Comparison of ENCODE assay signal across 9 cellular contexts in the genomic region with DNA sequence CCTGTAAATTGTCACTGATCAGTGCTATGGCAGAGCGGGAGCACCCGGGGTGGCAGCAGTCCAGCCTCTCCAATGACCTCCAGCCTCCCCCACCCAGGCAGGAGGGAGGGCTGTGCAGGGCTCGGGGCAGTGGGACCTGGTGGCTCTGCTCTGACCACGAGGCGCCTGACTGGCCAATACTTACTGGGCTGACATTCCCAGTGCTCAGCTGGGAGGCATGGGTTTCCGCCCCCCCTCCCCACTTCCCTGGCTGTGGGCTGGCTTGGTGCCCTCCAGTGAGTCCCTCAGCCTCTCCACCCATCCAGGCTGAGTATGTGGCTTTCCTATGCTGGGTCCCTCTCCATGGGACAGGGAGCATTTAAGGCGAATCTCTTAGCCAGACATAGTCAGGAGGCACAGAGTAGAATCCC. TPM values are rescaled to one million over a fixed set of nuclear protein-coding genes. Genes with fewer than 3 reads are reported as not detected.
DNase-seq lines count a peak whose midpoint lies in the region; ATAC-seq, FAIRE-seq and TF ChIP-seq lines count a peak whose summit lies in the region.
"Had no signal": no experiment of that assay in that cellular context is flagged by ENCODE, and none has a peak within 500 bp of the region (broad histone marks: within the 10 kb centered on the region; RNA-seq: fewer than 3 reads in every experiment).

No MANE protein-coding gene starts in this region.

- TF ChIP-seq CTCF in Peyer's patch (IDR thresholded peaks at IDR 0.05) (no peak), mesothelial cell of epicardium (IDR thresholded peaks at IDR 0.05; ENCODE audit: unreplicated experiment) (no peak)

- FAIRE-seq in urothelium cell line (lab: Jason Lieb, UNC) = peak; percentile 50
- FAIRE-seq: colon had no signal

- ATAC-seq in GM18870 (IDR thresholded peaks at IDR 0.05; ENCODE audit: unreplicated experiment) = no peak
- no peak for ATAC-seq in GM19455 (IDR thresholded peaks at IDR 0.05; ENCODE audit: unreplicated experiment)
- no peak for ATAC-seq in GM21367 (IDR thresholded peaks at IDR 0.05; ENCODE audit: unreplicated experiment)

- peak overlapping the region; percentile 2 to 82 for H3K9ac ChIP-seq in duodenal mucosa (ENCODE audit: low read depth in 1 of 2, low read length in 2 of 2)

- H3K27me3 Mint-ChIP-seq in mesothelial cell of epicardium (ENCODE audit: low read depth) = no peaks in the 10 kb centered on the region

- peaks cover 61% of the 10 kb centered on the region for H3K4me1 Mint-ChIP-seq in mesothelial cell of epicardium

- no peak overlapping the region for H3K27ac Mint-ChIP-seq in mesothelial cell of epicardium

- peak overlapping the region in 3 of 4 donors; percentile 16 to 79 (median 76) for H3K4me3 ChIP-seq in Peyer's patch
- peak overlapping the region; percentile 79 to 88 for H3K4me3 ChIP-seq in duodenal mucosa (ENCODE audit: low read depth in 1 of 2, low read length in 2 of 2)

- peaks cover 8% of the 10 kb centered on the region for H3K36me3 Mint-ChIP-seq in mesothelial cell of epicardium

- peak; percentile 59 for DNase-seq in Ammon's horn (ENCODE audit: low spot score)
- no peak for DNase-seq in Peyer's patch
- DNase-seq in mesothelial cell of epicardium (ENCODE audit: low spot score in 2 of 2, unreplicated experiment in 2 of 2) = no peak
- DNase-seq in urothelium cell line (ENCODE audit: low spot score) = peak; percentile 57

- H3K4me1 ChIP-seq in Peyer's patch (peaks cover 3 to 48% (median 34%) of the 10 kb centered on the region in 4 donors), duodenal mucosa (ENCODE audit: control insufficient read depth in 1 of 2, insufficient read depth in 2 of 2, low read length in 2 of 2) (peaks cover 45 to 56% of the 10 kb centered on the region in 2 donors)

- H3K9me3 ChIP-seq in Peyer's patch (no peaks in the 10 kb centered on the region), duodenal mucosa (ENCODE audit: control insufficient read depth in 1 of 2, low read length in 2 of 2) (no peaks in the 10 kb centered on the region)

- H3K27me3 ChIP-seq in Peyer's patch (no peaks in the 10 kb centered on the region), duodenal mucosa (ENCODE audit: control insufficient read depth in 1 of 2, insufficient read depth in 2 of 2, low read length in 2 of 2) (peaks cover 0 to 8% of the 10 kb centered on the region in 2 donors)

- no peaks in the 10 kb centered on the region for H3K9me3 Mint-ChIP-seq in mesothelial cell of epicardium

- H3K27ac ChIP-seq in Peyer's patch (peak overlapping the region; percentile 55 to 91 (median 89)), duodenal mucosa (ENCODE audit: low read depth, low read length) (no peak overlapping the region)

- H3K4me3 Mint-ChIP-seq in mesothelial cell of epicardium = peak overlapping the region; percentile 80

- TF ChIP-seq POLR2A in Peyer's patch (IDR thresholded peaks at IDR 0.05) = no peak

- H3K36me3 ChIP-seq in Peyer's patch (peaks cover 0 to 5% (median 0%) of the 10 kb centered on the region in 3 donors), duodenal mucosa (ENCODE audit: control insufficient read depth in 1 of 2, insufficient read depth in 2 of 2, low read length in 2 of 2) (peaks cover 5 to 8% of the 10 kb centered on the region in 2 donors)

RNA-seq across cellular contexts. Expression of gene SOCS3, which starts 2.7 kb away (rescaled TPM):
- 100 to 1,000 TPM in 1 of 4 donors, 10 to 100 TPM in 2, 1 to 10 TPM in 1; 3.2 to 125 (median 20.8) TPM for total RNA-seq in Peyer's patch
- total RNA-seq in mesothelial cell of epicardium = 45.7 to 50.0 TPM (median 49.8 TPM) in 3 replicates

RNA-seq across cellular contexts. Expression of gene PGS1, which starts 21.3 kb away (rescaled TPM):
- total RNA-seq in Peyer's patch (100 to 1,000 TPM in 3 of 4 donors, 10 to 100 TPM in 1; 32.4 to 149 (median 116) TPM), mesothelial cell of epicardium (62.0 to 66.5 TPM (median 62.3 TPM) in 3 replicates)

Comparison
In these comparisons a context has a peak if more than half of its experiments do, and no peak if none do; other contexts are left out.
1. DNase-seq: peak in Ammon's horn (single experiment) and urothelium cell line (single experiment); none in Peyer's patch (0 of 3) and mesothelial cell of epicardium (0 of 2).